11 cellular contexts compared by ENCODE assay signal in genomic region chr7:80876894-80877414, GRCh38. TPM values are rescaled to one million over a fixed set of nuclear protein-coding genes. Genes with fewer than 3 reads are reported as not detected.
DNase-seq lines count a peak whose midpoint lies in the region; ATAC-seq and TF ChIP-seq lines count a peak whose summit lies in the region.
"Had no signal": no experiment of that assay in that cellular context is flagged by ENCODE, and none has a peak within 500 bp of the region (broad histone marks: within the 10 kb centered on the region; RNA-seq: fewer than 3 reads in every experiment).

No MANE protein-coding gene starts in this region.

- intact Hi-C loops in HCT116 (cut with micrococcal nuclease) = no loop called here
- intact Hi-C loops in left colon (cut with DNase I, micrococcal nuclease) = no loop called here

- no peak overlapping the region for H3K4ac ChIP-seq in neuronal stem cell (ENCODE audit: low read length)

- H3K14ac ChIP-seq in neuronal stem cell (ENCODE audit: low read length) = no peak overlapping the region

- RAD21 ChIA-PET in HCT116 (lab: Charles Lee; ENCODE audit: low non-redundant PET in 1 of 2, low total read pairs in 2 of 2, uncharacterized antibody in 2 of 2, unreplicated experiment in 2 of 2) = no interaction called here

- H3K9ac ChIP-seq in HCT116 (ENCODE audit: low read length) (no peak overlapping the region), neuronal stem cell (ENCODE audit: low read depth, low read length, poor library complexity) (no peak overlapping the region)

- TF ChIP-seq CTCF in HCT116 (IDR thresholded peaks at IDR 0.05 in 2 of 3, conservative IDR thresholded peaks at IDR 0.05 in 1 of 3; ENCODE audit: borderline replicate concordance in 1 of 3, insufficient read depth in 1 of 3, low read depth in 2 of 3, low read length in 2 of 3) = no peak

- no peaks in the 10 kb centered on the region for H3K9me2 ChIP-seq in HCT116 (ENCODE audit: insufficient read depth)

- H4K20me1 ChIP-seq in HCT116 (ENCODE audit: insufficient read depth) = no peaks in the 10 kb centered on the region

- H3K27me3 ChIP-seq in HCT116 (ENCODE audit: insufficient read depth, low read length) = no peaks in the 10 kb centered on the region
- no peaks in the 10 kb centered on the region for H3K27me3 ChIP-seq in neuronal stem cell (ENCODE audit: control insufficient read depth in 3 of 3, insufficient read depth in 3 of 3, low read depth in 1 of 3, low read length in 3 of 3)

- no peak overlapping the region for H2BK120ac ChIP-seq in neuronal stem cell (ENCODE audit: low read depth, low read length)

- no peaks in the 10 kb centered on the region for H3K79me2 ChIP-seq in HCT116 (ENCODE audit: insufficient read depth, low read length)

- no peak overlapping the region for H2BK5ac ChIP-seq in neuronal stem cell (ENCODE audit: low read length)

- no peak overlapping the region for H2BK12ac ChIP-seq in neuronal stem cell (ENCODE audit: low read length)

- H4K8ac ChIP-seq in neuronal stem cell (ENCODE audit: low read depth, low read length) = no peak overlapping the region

- BruUV-seq in HCT116 (replicated peaks; lab: Mats Ljungman, UMichigan) = no TSS peak

- no peak overlapping the region for H4K91ac ChIP-seq in neuronal stem cell (ENCODE audit: low read depth, low read length, poor library complexity)

- H2BK15ac ChIP-seq in neuronal stem cell (ENCODE audit: low read length) = no peak overlapping the region

- H3K27ac ChIP-seq in HCT116 (ENCODE audit: low read depth, low read length) (peak overlapping the region; percentile 23; the same call in 1 of the 2 replicates), neuronal stem cell (replicated peaks; ENCODE audit: low read length) (no peak overlapping the region)

- no peak overlapping the region for H2AK5ac ChIP-seq in neuronal stem cell (ENCODE audit: low read depth, low read length)

- H3K9me3 ChIP-seq in HCT116 (ENCODE audit: control insufficient read depth in 1 of 2, insufficient read depth in 1 of 2, low read depth in 1 of 2, low read length in 2 of 2) = no peaks in the 10 kb centered on the region
- H3K9me3 ChIP-seq in neuronal stem cell (replicated peaks in 1 of 2; ENCODE audit: control insufficient read depth in 2 of 2, insufficient read depth in 1 of 2, low read depth in 1 of 2, low read length in 2 of 2) = no peaks in the 10 kb centered on the region

- POLR2A ChIA-PET in HCT116 (lab: Charles Lee) = no interaction called here

- peak; percentile 25 for DNase-seq in AG20443 (ENCODE audit: low spot score)
- DNase-seq in HCT116 (ENCODE audit: low read depth, low spot score) = peak; percentile 36
- DNase-seq in T1000 (lab: John Stamatoyannopoulos, UW) = peak; percentile 31
- peak; percentile 51 to 62 for DNase-seq in left colon
- DNase-seq in GM19240 (ENCODE audit: insufficient read length, low spot score) = no peak
- DNase-seq in SKM-1 treated with dmso at 0.1 percent for 144 hours (lab: John Stamatoyannopoulos, UW; ENCODE audit: unreplicated experiment) = no peak
- DNase-seq in neuronal stem cell (ENCODE audit: low spot score) = no peak
- DNase-seq: Calu3; KBM-7; NK-92 treated with Interleukin-12 subunit alpha and Interleukin-12 subunit beta, amount 100 ng/mL, for 24 hours had no signal

- H3K4me2 ChIP-seq in HCT116 (ENCODE audit: low read length) (peak overlapping the region; percentile 47), neuronal stem cell (ENCODE audit: insufficient read depth, low read length, poor library complexity, severe bottlenecking) (no peak overlapping the region)

- H2AFZ ChIP-seq in HCT116 (ENCODE audit: low read depth, low read length, poor library complexity, severe bottlenecking) (no peak overlapping the region), neuronal stem cell (ENCODE audit: low read length) (no peak overlapping the region)

- H3K18ac ChIP-seq in neuronal stem cell (ENCODE audit: low read length) = no peak overlapping the region

- peaks cover 21 to 34% of the 10 kb centered on the region in 2 experiments for H3K4me1 ChIP-seq in HCT116 (ENCODE audit: control insufficient read depth in 1 of 2, insufficient read depth in 2 of 2, low read length in 2 of 2)
- H3K4me1 ChIP-seq in neuronal stem cell (ENCODE audit: control insufficient read depth in 2 of 2, insufficient read depth in 1 of 2, low read depth in 1 of 2, low read length in 2 of 2) = peaks cover 2% of the 10 kb centered on the region in 2 donors

- H3K4me3 ChIP-seq in HCT116 (replicated peaks in 1 of 2; ENCODE audit: low read depth in 1 of 2, low read length in 2 of 2) (0 out of 4 replicates have a peak overlapping the region, but pooled peaks of 1 of the 2 experiments have one; percentile 11), neuronal stem cell (ENCODE audit: low read length in 2 of 2) (no peak overlapping the region)

- no peak for TF ChIP-seq RAD21 in HCT116 (IDR thresholded peaks at IDR 0.05; ENCODE audit: low read depth)

- no CpG with 5 or more reads among the region's 5 CpGs for WGBS in neuronal stem cell (ENCODE audit: extremely low coverage in 2 of 2, insufficient read length in 2 of 2, insufficient replicate concordance in 1 of 2), 2 donors

- H3K79me1 ChIP-seq in neuronal stem cell (ENCODE audit: low read depth, low read length) = no peaks in the 10 kb centered on the region

- no peak overlapping the region for H3K23ac ChIP-seq in neuronal stem cell (ENCODE audit: low read depth, low read length, poor library complexity)

- no peak for TF ChIP-seq POLR2A in HCT116 (IDR thresholded peaks at IDR 0.05; ENCODE audit: borderline replicate concordance, extremely low read depth, insufficient read depth, insufficient read length)

- CTCF ChIA-PET in HCT116 (lab: Charles Lee) = interaction anchor here (1.0 kb wide), 1 partner anchor 43 kb away, joined by 5 read pairs; the partner anchor contains the start of gene SEMA3C

- H3K36me3 ChIP-seq in HCT116 (ENCODE audit: control insufficient read depth in 1 of 2, insufficient read depth in 2 of 2, low read length in 2 of 2) (no peaks in the 10 kb centered on the region), neuronal stem cell (replicated peaks in 1 of 2; ENCODE audit: control insufficient read depth in 2 of 2, insufficient read depth in 2 of 2, low read length in 2 of 2) (no peaks in the 10 kb centered on the region)

- ATAC-seq in HCT116 (peak; percentile 82), left colon (peak; percentile 96), HG03432 (IDR thresholded peaks at IDR 0.05; ENCODE audit: unreplicated experiment) (no peak)

TF ChIP-seq in HCT116, 20 proteins besides CTCF, POLR2A, EP300 and RAD21:
- TF ChIP-seq EZH2 (IDR thresholded peaks at IDR 0.05) (no peak), FOSL1 (IDR thresholded peaks at IDR 0.05; ENCODE audit: low read depth) (0 out of 2 replicates have a peak, but pooled peaks have one; percentile 21), JUND (IDR thresholded peaks at IDR 0.05) (peak; percentile 28; the same call in 1 of the 2 replicates), ZNF274 (IDR thresholded peaks at IDR 0.05; ENCODE audit: low read depth, low read length) (no peak), CBX3 (IDR thresholded peaks at IDR 0.05; ENCODE audit: low read depth) (no peak), SIN3A (IDR thresholded peaks at IDR 0.05; ENCODE audit: low read depth) (no peak)

RNA-seq across cellular contexts. Expression of gene SEMA3C, which starts 41.9 kb away (rescaled TPM):
- total RNA-seq in HCT116 (2021; ENCODE audit: unreplicated experiment) (25.3 TPM), left colon (10 to 100 TPM; 64.6 to 66.7 TPM)
- polyA plus RNA-seq in HCT116 (2012) = 6.0 and 7.4 TPM in 2 replicates
- polyA plus RNA-seq in neuronal stem cell (2013, experiment 1 of 2) = 0.49 TPM
- polyA plus RNA-seq in neuronal stem cell (2013, experiment 2 of 2) = 0.61 TPM

Comparison
In these comparisons a context has a peak if more than half of its experiments do, and no peak if none do; other contexts are left out.
1. DNase-seq: peak in AG20443 (single experiment), HCT116 (single experiment), T1000 (single experiment) and left colon (2 of 2); none in GM19240 (single experiment), SKM-1 treated with dmso at 0.1 percent for 144 hours (single experiment) and neuronal stem cell (single experiment).